In the genomic region with DNA sequence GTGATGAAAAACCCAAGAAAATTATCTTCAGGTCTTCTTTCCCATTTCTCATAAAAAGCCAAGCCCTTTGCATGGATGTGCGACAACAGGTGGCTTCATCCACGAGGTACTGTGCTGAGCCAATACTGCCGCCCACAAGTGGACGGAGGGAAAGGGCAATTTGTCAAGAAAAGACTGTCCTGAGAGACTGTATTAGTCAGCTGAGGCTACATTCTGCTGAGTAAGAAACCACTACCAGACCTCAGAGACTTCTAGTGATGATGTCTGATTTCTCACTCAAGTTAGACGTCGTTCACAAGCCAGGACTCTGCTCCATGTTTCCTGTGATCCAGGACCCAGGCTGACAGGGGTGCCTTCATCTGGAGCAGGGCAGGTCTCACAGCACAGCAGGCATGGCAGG, we compare ENCODE assay signal across 14 cellular contexts.
"Had no signal": no experiment of that assay in that cellular context is flagged by ENCODE, and none has a peak within 500 bp of the region (broad histone marks: within the 10 kb centered on the region; RNA-seq: fewer than 3 reads in every experiment).

No MANE protein-coding gene starts in this region.

- H3K9me3 Mint-ChIP-seq: activated CD4-positive, alpha-beta memory T cell treated with anti-CD3 and anti-CD28 coated beads for 36 hours; neural progenitor cell; T-helper 2 cell treated with Interferon-gamma antibody and Interleukin-4, amounts not matched to agents 5 μg/mL and 100 μg/mL, for 36 hours had no signal

- H3K36me3 ChIP-seq: neural progenitor cell had no signal

- H3K27ac ChIP-seq: body of pancreas, epithelial cell of prostate, neural progenitor cell, pancreas, testis had no signal

- H3K9ac ChIP-seq: neural progenitor cell had no signal

- DNase-seq: activated CD4-positive, alpha-beta memory T cell treated with anti-CD3 and anti-CD28 coated beads for 36 hours; activated CD4-positive, CD25-positive, alpha-beta regulatory T cell treated with anti-CD3 and anti-CD28 coated beads, Interleukin-2, amount 50 U/mL, for 72 hours; activated naive CD4-positive, alpha-beta T cell treated with anti-CD3 and anti-CD28 coated beads, Interleukin-2, amount 50 U/mL, for 16 hours; body of pancreas; central memory CD4-positive, alpha-beta T cell; cortex of kidney; effector memory CD4-positive, alpha-beta T cell; kidney glomerular epithelial cell; pancreas; retina; testis had no signal

- H3K4me2 ChIP-seq: neural progenitor cell had no signal

- H3K36me3 Mint-ChIP-seq: activated CD4-positive, alpha-beta memory T cell treated with anti-CD3 and anti-CD28 coated beads for 36 hours had no signal

- H3K27me3 ChIP-seq: body of pancreas, neural progenitor cell, pancreas, testis had no signal

- H3K27ac Mint-ChIP-seq: activated CD4-positive, alpha-beta memory T cell treated with anti-CD3 and anti-CD28 coated beads for 36 hours; neural progenitor cell; T-helper 2 cell treated with Interferon-gamma antibody and Interleukin-4, amounts not matched to agents 5 μg/mL and 100 μg/mL, for 36 hours had no signal

- ATAC-seq: body of pancreas, pancreas had no signal

- H3K4me3 ChIP-seq: body of pancreas, neural progenitor cell, pancreas, testis had no signal

- H3K9me3 ChIP-seq: body of pancreas, pancreas, testis had no signal

- H2AFZ ChIP-seq: neural progenitor cell had no signal

- H3K4me3 Mint-ChIP-seq: activated CD4-positive, alpha-beta memory T cell treated with anti-CD3 and anti-CD28 coated beads for 36 hours; neural progenitor cell; T-helper 2 cell treated with Interferon-gamma antibody and Interleukin-4, amounts not matched to agents 5 μg/mL and 100 μg/mL, for 36 hours had no signal

- H3K4me1 ChIP-seq: body of pancreas, neural progenitor cell, pancreas, testis had no signal
